In the genomic region with DNA sequence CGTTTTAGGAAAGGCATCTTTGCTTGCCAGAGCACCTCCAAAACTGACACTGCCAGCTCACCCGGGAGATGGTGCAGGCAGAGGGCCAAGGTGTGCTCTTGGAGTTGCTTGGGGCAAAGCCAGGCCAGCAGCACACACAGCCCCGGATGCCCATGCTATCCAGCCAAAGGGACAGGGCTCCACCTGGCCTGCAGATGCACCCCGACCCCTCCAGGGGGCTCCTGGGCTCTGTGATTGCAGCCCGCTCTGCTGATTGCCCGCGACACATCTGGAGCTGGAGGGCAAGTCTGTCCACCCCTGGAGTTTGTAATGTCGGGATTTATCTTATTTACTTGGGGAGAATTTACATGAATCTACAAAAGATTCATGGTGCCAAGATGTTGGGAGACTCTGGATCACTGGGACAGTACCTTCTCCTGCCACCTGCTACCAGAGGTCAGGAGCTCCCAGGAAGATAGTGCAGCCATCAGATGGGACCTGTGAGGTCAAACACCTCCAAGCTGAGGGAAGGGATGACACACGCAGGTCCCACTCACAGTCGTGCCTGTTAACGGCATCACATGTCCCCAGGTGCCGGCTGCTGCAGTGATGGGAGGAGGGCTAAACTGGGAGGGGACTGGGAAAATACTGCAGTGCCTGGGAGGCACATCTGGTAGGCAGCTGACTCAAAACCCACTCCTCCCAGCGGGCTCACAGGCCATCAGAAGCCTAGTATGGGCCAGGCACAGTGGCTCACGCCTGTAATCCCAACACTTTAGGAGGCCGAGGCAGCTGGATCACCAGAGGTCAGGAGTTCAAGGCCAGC, we compare ENCODE assay signal across 8 cellular contexts. TPM values are rescaled to one million over a fixed set of nuclear protein-coding genes. Genes with fewer than 3 reads are reported as not detected.
DNase-seq lines count a peak whose midpoint lies in the region; ATAC-seq, FAIRE-seq and TF ChIP-seq lines count a peak whose summit lies in the region.

No MANE protein-coding gene starts in this region.

- ATAC-seq in activated CD4-positive, alpha-beta T cell treated with anti-CD3 and anti-CD28 coated beads for 36 hours = peak; percentile 83
- ATAC-seq in GM18867 (IDR thresholded peaks at IDR 0.05; ENCODE audit: unreplicated experiment) = no peak
- no peak for ATAC-seq in GM21515 (IDR thresholded peaks at IDR 0.05; ENCODE audit: unreplicated experiment)

- H3K18ac ChIP-seq in trophoblast cell (ENCODE audit: low read length) = no peak overlapping the region

- H3K9me3 Mint-ChIP-seq in activated CD4-positive, alpha-beta T cell treated with anti-CD3 and anti-CD28 coated beads for 36 hours (ENCODE audit: low read depth) = no peaks in the 10 kb centered on the region

- no peak overlapping the region for H3K4me3 Mint-ChIP-seq in activated CD4-positive, alpha-beta T cell treated with anti-CD3 and anti-CD28 coated beads for 36 hours

- no peak overlapping the region for H3K14ac ChIP-seq in trophoblast cell (ENCODE audit: low read length)

- H3K23ac ChIP-seq in trophoblast cell (ENCODE audit: low read length) = no peak overlapping the region

- DNase-seq in D721Med (ENCODE audit: insufficient read length, low spot score) = no peak
- DNase-seq in HuH-7 (ENCODE audit: low spot score) = peak; percentile 90
- DNase-seq in activated CD4-positive, alpha-beta T cell treated with anti-CD3 and anti-CD28 coated beads for 36 hours = peak; percentile 69
- no peak for DNase-seq in esophagus squamous epithelium (lab: John Stamatoyannopoulos, UW)
- peak; percentile 10 to 51 for DNase-seq in trophoblast cell
- DNase-seq in SKM-1 treated with dmso at 0.1 percent for 144 hours (lab: John Stamatoyannopoulos, UW; ENCODE audit: unreplicated experiment) = no peak

- H3K4me2 ChIP-seq in trophoblast cell (ENCODE audit: low read length) = no peak overlapping the region

- H3K27ac Mint-ChIP-seq in activated CD4-positive, alpha-beta T cell treated with anti-CD3 and anti-CD28 coated beads for 36 hours = no peak overlapping the region

- intact Hi-C loops in activated CD4-positive, alpha-beta T cell treated with anti-CD3 and anti-CD28 coated beads for 36 hours (cut with DNase I, micrococcal nuclease) = no loop called here
- intact Hi-C loops in esophagus squamous epithelium (cut with DNase I) = no loop called here

- H4K12ac ChIP-seq in trophoblast cell (ENCODE audit: low read depth, low read length) = no peak overlapping the region

- no peak overlapping the region for H4K91ac ChIP-seq in trophoblast cell (ENCODE audit: low read depth, low read length)

- no peak overlapping the region for H2BK120ac ChIP-seq in trophoblast cell (ENCODE audit: insufficient read depth, low read length, poor library complexity)

- H3K4me1 ChIP-seq in esophagus squamous epithelium = peaks cover 0 to 31% (median 13%) of the 10 kb centered on the region in 3 donors
- peaks cover 9 to 12% of the 10 kb centered on the region in 2 experiments for H3K4me1 ChIP-seq in trophoblast cell (ENCODE audit: control insufficient read depth in 1 of 2, insufficient read depth in 2 of 2, low read length in 2 of 2)

- no peak overlapping the region for H2BK5ac ChIP-seq in trophoblast cell (ENCODE audit: low read depth, low read length, poor library complexity)

- H3K36me3 ChIP-seq in esophagus squamous epithelium = peaks cover 0 to 48% (median 7%) of the 10 kb centered on the region in 3 donors
- H3K36me3 ChIP-seq in trophoblast cell (ENCODE audit: control insufficient read depth in 1 of 2, insufficient read depth in 2 of 2, low read length in 2 of 2) = no peaks in the 10 kb centered on the region

- no peaks in the 10 kb centered on the region for H3K9me3 ChIP-seq in esophagus squamous epithelium
- peaks cover 7% of the 10 kb centered on the region for H3K9me3 ChIP-seq in trophoblast cell (ENCODE audit: insufficient read depth, low read depth, low read length)

- no peak overlapping the region for H2BK12ac ChIP-seq in trophoblast cell (ENCODE audit: low read length)

- peaks cover 2% of the 10 kb centered on the region for H3K36me3 Mint-ChIP-seq in activated CD4-positive, alpha-beta T cell treated with anti-CD3 and anti-CD28 coated beads for 36 hours (ENCODE audit: low read depth)

- no peak for TF ChIP-seq POLR2A in esophagus squamous epithelium (IDR thresholded peaks at IDR 0.05)

- H3K27me3 Mint-ChIP-seq in activated CD4-positive, alpha-beta T cell treated with anti-CD3 and anti-CD28 coated beads for 36 hours = no peaks in the 10 kb centered on the region

- no peak overlapping the region for H2AFZ ChIP-seq in trophoblast cell (ENCODE audit: insufficient read depth, low read length, poor library complexity)

- FAIRE-seq in D721Med (lab: Jason Lieb, UNC) = no peak

- no peak overlapping the region for H3K4ac ChIP-seq in trophoblast cell (ENCODE audit: low read depth, low read length)

- TF ChIP-seq CTCF in D721Med (IDR thresholded peaks at IDR 0.05; ENCODE audit: insufficient read depth, missing control alignments) (peak; percentile 17), esophagus squamous epithelium (IDR thresholded peaks at IDR 0.05) (peak in 4 of 6 experiments; percentile 13 to 48 (median 30))

- no peaks in the 10 kb centered on the region for H3K27me3 ChIP-seq in esophagus squamous epithelium
- H3K27me3 ChIP-seq in trophoblast cell (ENCODE audit: insufficient read depth, low read length) = no peaks in the 10 kb centered on the region

- no peak overlapping the region for H3K9ac ChIP-seq in trophoblast cell (ENCODE audit: low read length)

- H2AK5ac ChIP-seq in trophoblast cell (ENCODE audit: low read length) = no peak overlapping the region

- H3K27ac ChIP-seq in esophagus squamous epithelium (no peak overlapping the region), trophoblast cell (ENCODE audit: low read depth, low read length) (no peak overlapping the region)

- no peak overlapping the region for H4K8ac ChIP-seq in trophoblast cell (ENCODE audit: low read depth, low read length)

- no peaks in the 10 kb centered on the region for H3K79me2 ChIP-seq in trophoblast cell (ENCODE audit: control insufficient read depth, insufficient read depth, low read length, poor library complexity)

- POLR2A ChIA-PET in activated CD4-positive, alpha-beta T cell treated with anti-CD3 and anti-CD28 coated beads for 36 hours (lab: Charles Lee) = no interaction called here

- 17 to 49% methylated on average over 3 to 9 of the region's 15 CpGs for WGBS in esophagus squamous epithelium, 2 donors
- no CpG with 5 or more reads among the region's 15 CpGs for WGBS in trophoblast cell (ENCODE audit: extremely low coverage, insufficient coverage, insufficient read length)

- peaks cover 3% of the 10 kb centered on the region for H3K4me1 Mint-ChIP-seq in activated CD4-positive, alpha-beta T cell treated with anti-CD3 and anti-CD28 coated beads for 36 hours

- H3K4me3 ChIP-seq in esophagus squamous epithelium (no peak overlapping the region), trophoblast cell (ENCODE audit: low read depth, low read length) (no peak overlapping the region)

- CTCF ChIA-PET in activated CD4-positive, alpha-beta T cell treated with anti-CD3 and anti-CD28 coated beads for 36 hours (lab: Charles Lee) = interaction anchor here (0.6 to 1.4 kb wide), 3 partner anchors 10 to 164 kb away, joined by 3 to 6 read pairs (median 4); no protein-coding TSS in a partner anchor

- peaks cover 3% of the 10 kb centered on the region for H3K79me1 ChIP-seq in trophoblast cell (ENCODE audit: low read length)

RNA-seq across cellular contexts. Expression of a gene that starts 17.2 kb away (rescaled TPM):
- 10 to 100 TPM; 19.9 to 20.3 TPM for total RNA-seq in activated CD4-positive, alpha-beta T cell treated with anti-CD3 and anti-CD28 coated beads for 36 hours
- 10 to 100 TPM in 3 of 4 donors, 1 to 10 TPM in 1; 4.7 to 56.1 (median 19.5) TPM for total RNA-seq in esophagus squamous epithelium
- polyA plus RNA-seq in trophoblast cell (2013) = 1.8 TPM in 2 replicates

RNA-seq across cellular contexts. Expression of a gene that starts 38.2 kb away (rescaled TPM):
- 1 to 10 TPM; 5.2 to 7.3 TPM for total RNA-seq in activated CD4-positive, alpha-beta T cell treated with anti-CD3 and anti-CD28 coated beads for 36 hours
- under 1 TPM in 2 of 4 donors, not detected in 2; 0.92 to 0.95 TPM for total RNA-seq in esophagus squamous epithelium
- 0.94 and 1.1 TPM in 2 replicates for polyA plus RNA-seq in trophoblast cell (2013)

RNA-seq across cellular contexts. Expression of a gene that starts 58.2 kb away (rescaled TPM):
- 10 to 100 TPM; 45.9 to 47.4 TPM for total RNA-seq in activated CD4-positive, alpha-beta T cell treated with anti-CD3 and anti-CD28 coated beads for 36 hours
- total RNA-seq in esophagus squamous epithelium = 10 to 100 TPM in 2 of 4 donors, 1 to 10 TPM in 1, under 1 TPM in 1; 0.91 to 12.1 (median 6.5) TPM
- 1.4 and 1.8 TPM in 2 replicates for polyA plus RNA-seq in trophoblast cell (2013)

Comparison
In these comparisons a context has a peak if more than half of its experiments do, and no peak if none do; other contexts are left out.
1. DNase-seq: peak in HuH-7 (single experiment), activated CD4-positive, alpha-beta T cell treated with anti-CD3 and anti-CD28 coated beads for 36 hours (single experiment) and trophoblast cell (2 of 2); none in D721Med (single experiment), esophagus squamous epithelium (single experiment) and SKM-1 treated with dmso at 0.1 percent for 144 hours (single experiment).